Comparison of ENCODE assay signal across 22 cellular contexts in genomic region chr1:237250055-237250454, GRCh38.
"Had no signal": no experiment of that assay in that cellular context is flagged by ENCODE, and none has a peak within 500 bp of the region (broad histone marks: within the 10 kb centered on the region; RNA-seq: fewer than 3 reads in every experiment).

No MANE protein-coding gene starts in this region.

- DNase-seq: effector memory CD8-positive, alpha-beta T cell; erythroblast; esophagus squamous epithelium; foreskin melanocyte; glutamatergic neuron; kidney; left lung; lower lobe of right lung; naive thymus-derived CD8-positive, alpha-beta T cell; nephron progenitor cell; occipital lobe; ovary; posterior cingulate gyrus; psoas muscle; right lobe of liver; small intestine; stimulated activated CD4-positive, alpha-beta T cell treated with anti-CD3 and anti-CD28 coated beads, Interleukin-12 subunit alpha, Interleukin-12 subunit beta, amount 100 ng/mL, for 4 hours; stimulated activated CD4-positive, alpha-beta T cell treated with anti-CD3 and anti-CD28 coated beads, Interleukin-1b, Interleukin-23, amount 100 ng/mL, for 48 hours; stimulated activated CD4-positive, alpha-beta T cell treated with anti-CD3 and anti-CD28 coated beads, Interleukin-4, amount 100 ng/mL, for 1 hour; stimulated activated CD8-positive, alpha-beta memory T cell treated with anti-CD3 and anti-CD28 coated beads, Interleukin-4, amount 100 ng/mL, for 48 hours; stimulated activated naive CD8-positive, alpha-beta T cell treated with anti-CD3 and anti-CD28 coated beads, Interleukin-15, Interleukin-2, amounts not matched to agents 100 U/mL and 50 U/mL, for 24 hours; upper lobe of left lung had no signal

- ATAC-seq: effector memory CD8-positive, alpha-beta T cell; left lung; lower lobe of right lung; naive thymus-derived CD8-positive, alpha-beta T cell; psoas muscle; right lobe of liver; stimulated activated naive CD8-positive, alpha-beta T cell treated with anti-CD3 and anti-CD28 coated beads, Interleukin-15, Interleukin-2, amounts not matched to agents 100 U/mL and 50 U/mL, for 24 hours had no signal
